Comparison of ENCODE assay signal across 8 cellular contexts in genomic region chr5:10306806-10307205, GRCh38. TPM values are rescaled to one million over a fixed set of nuclear protein-coding genes. Genes with fewer than 3 reads are reported as not detected.
DNase-seq lines count a peak whose midpoint lies in the region; ATAC-seq and TF ChIP-seq lines count a peak whose summit lies in the region.

No MANE protein-coding gene starts in this region.

- H3K9me3 Mint-ChIP-seq in CD4-positive, alpha-beta T cell = no peaks in the 10 kb centered on the region
- no peaks in the 10 kb centered on the region for H3K9me3 Mint-ChIP-seq in nephron

- peaks cover 18% of the 10 kb centered on the region for H3K27me3 ChIP-seq in CD4-positive, alpha-beta T cell (ENCODE audit: control insufficient read depth, insufficient read depth, low read length)
- no peaks in the 10 kb centered on the region for H3K27me3 ChIP-seq in dorsolateral prefrontal cortex

- CTCF ChIA-PET in CD4-positive, alpha-beta T cell (lab: Charles Lee) = no interaction called here

- POLR2A ChIA-PET in CD4-positive, alpha-beta T cell (lab: Charles Lee) = no interaction called here

- peaks cover 18% of the 10 kb centered on the region for H3K27me3 Mint-ChIP-seq in CD4-positive, alpha-beta T cell
- no peaks in the 10 kb centered on the region for H3K27me3 Mint-ChIP-seq in nephron (ENCODE audit: low read depth)

- no peak for DNase-seq in CD4-positive, alpha-beta T cell
- DNase-seq in NCI-H146 treated with DMSO at 0.1 percent for 48 hours (lab: John Stamatoyannopoulos, UW; ENCODE audit: unreplicated experiment) = peak; percentile 16
- DNase-seq in dorsolateral prefrontal cortex = no peak
- DNase-seq in cerebellar nuclear complex (lab: John Stamatoyannopoulos, UW) = no peak
- no peak for DNase-seq in GM20000 (ENCODE audit: low spot score)
- DNase-seq in MV-4-11 (lab: John Stamatoyannopoulos, UW) = no peak
- no peak for DNase-seq in stimulated activated CD4-positive, alpha-beta T cell treated with anti-CD3 and anti-CD28 coated beads, Interleukin-4, amount 100 ng/mL, for 1 hour

- no peak overlapping the region for H3K27ac ChIP-seq in CD4-positive, alpha-beta T cell (ENCODE audit: low read depth, low read length)
- H3K27ac ChIP-seq in dorsolateral prefrontal cortex = peak overlapping the region in 39 of 59 donors; percentile 8 to 92 (median 78)

- H3K4me3 Mint-ChIP-seq in CD4-positive, alpha-beta T cell = peak overlapping the region; percentile 77
- peak overlapping the region; percentile 89 to 94 (median 90) for H3K4me3 Mint-ChIP-seq in nephron

- intact Hi-C loops in CD4-positive, alpha-beta T cell (cut with DNase I, micrococcal nuclease) = no loop called here
- intact Hi-C loops in dorsolateral prefrontal cortex (cut with DNase I) = no loop called here

- H3K36me3 Mint-ChIP-seq in CD4-positive, alpha-beta T cell (ENCODE audit: low read depth) = no peaks in the 10 kb centered on the region
- H3K36me3 Mint-ChIP-seq in nephron (ENCODE audit: low read depth) = peaks cover 14% of the 10 kb centered on the region

- ATAC-seq in CD4-positive, alpha-beta T cell (ENCODE audit: poor library complexity) = no peak

- H3K4me1 Mint-ChIP-seq in CD4-positive, alpha-beta T cell (ENCODE audit: low read depth) = peaks cover 6% of the 10 kb centered on the region
- H3K4me1 Mint-ChIP-seq in nephron = peaks cover 50% of the 10 kb centered on the region

- TF ChIP-seq CTCF in CD4-positive, alpha-beta T cell (IDR thresholded peaks at IDR 0.05) = no peak
- TF ChIP-seq CTCF in dorsolateral prefrontal cortex (IDR thresholded peaks at IDR 0.05 in 54 of 56, conservative IDR thresholded peaks at IDR 0.05 in 2 of 56; ENCODE audit: low read depth in 1 of 56, partially characterized antibody in 56 of 56) (no peak), nephron (IDR thresholded peaks at IDR 0.05; ENCODE audit: unreplicated experiment in 3 of 3) (no peak), GM20000 (IDR thresholded peaks at IDR 0.05; ENCODE audit: extremely low read depth, missing control alignments) (no peak)

- peak overlapping the region; percentile 49 to 80 (median 68) for H3K4me3 ChIP-seq in dorsolateral prefrontal cortex

- H3K9me3 ChIP-seq in CD4-positive, alpha-beta T cell (ENCODE audit: control insufficient read depth, low read length) = no peaks in the 10 kb centered on the region

- no peak overlapping the region for H3K27ac Mint-ChIP-seq in CD4-positive, alpha-beta T cell
- peak overlapping the region; percentile 95 to 97 (median 97) for H3K27ac Mint-ChIP-seq in nephron

RNA-seq across cellular contexts. Expression of gene CMBL, which starts 0.9 kb away (rescaled TPM):
- total RNA-seq in CD4-positive, alpha-beta T cell = under 1 TPM in 1 of 2 experiments, not detected in 1; 0.36 TPM
- total RNA-seq in dorsolateral prefrontal cortex = 10 to 100 TPM; 16.2 to 42.6 (median 28.5) TPM

RNA-seq across cellular contexts. Expression of gene MARCHF6, which starts 46.7 kb away (rescaled TPM):
- 100 to 1,000 TPM; 176 to 182 TPM for total RNA-seq in CD4-positive, alpha-beta T cell
- total RNA-seq in dorsolateral prefrontal cortex = 100 to 1,000 TPM; 195 to 408 (median 303) TPM

RNA-seq across cellular contexts. Expression of gene CCT5, which starts 56.7 kb away (rescaled TPM):
- 10 to 100 TPM; 27.4 to 32.0 TPM for total RNA-seq in CD4-positive, alpha-beta T cell
- 100 to 1,000 TPM in 44 of 120 experiments, 10 to 100 TPM in 76; 51.3 to 143 (median 92.4) TPM for total RNA-seq in dorsolateral prefrontal cortex

RNA-seq across cellular contexts. Expression of gene ATPSCKMT, which starts 57.1 kb away (rescaled TPM):
- 1 to 10 TPM; 2.6 to 3.2 TPM for total RNA-seq in CD4-positive, alpha-beta T cell
- total RNA-seq in dorsolateral prefrontal cortex = 10 to 100 TPM; 16.3 to 80.8 (median 33.6) TPM

Comparison
In these comparisons a context has a peak if more than half of its experiments do, and no peak if none do; other contexts are left out.
1. RNA of gene CMBL, which starts 0.9 kb away (total RNA-seq): 16.2 to 42.6 TPM in dorsolateral prefrontal cortex; 0.36 TPM in CD4-positive, alpha-beta T cell; every median in the first group is over 10 times any median in the second.